22 cellular contexts compared by ENCODE assay signal in genomic region chr3:62090519-62090918, GRCh38.
DNase-seq lines count a peak whose midpoint lies in the region; ATAC-seq and TF ChIP-seq lines count a peak whose summit lies in the region.
"Had no signal": no experiment of that assay in that cellular context is flagged by ENCODE, and none has a peak within 500 bp of the region (broad histone marks: within the 10 kb centered on the region; RNA-seq: fewer than 3 reads in every experiment).

No MANE protein-coding gene starts in this region.

- H3K27ac ChIP-seq in heart left ventricle (peak overlapping the region in 10 of 12 donors; percentile 33 to 85 (median 73)), skeletal muscle tissue (ENCODE audit: low read depth, low read length) (peak overlapping the region; percentile 1)
- H3K27ac ChIP-seq: 22Rv1, BLaER1, C4-2B had no signal

- H3K4me1 ChIP-seq in heart left ventricle (peaks cover 0 to 49% (median 7%) of the 10 kb centered on the region in 12 donors), skeletal muscle tissue (ENCODE audit: control insufficient read depth in 3 of 3, insufficient read depth in 3 of 3, low read length in 3 of 3) (peaks cover 7 to 21% (median 8%) of the 10 kb centered on the region in 3 donors)
- H3K4me1 ChIP-seq: BLaER1, Caco-2 had no signal

- 63 to 75% (median 70%) methylated on average over 5 of the region's 5 CpGs for WGBS in heart left ventricle, 4 donors

- intact Hi-C loops in Right ventricle myocardium inferior (cut with DNase I) (no loop called here), cardiac septum (cut with DNase I) (loop anchor here (2.0 kb wide), 1 partner anchor 70 kb away; no protein-coding TSS in a partner anchor), heart left ventricle (cut with DNase I) (loop anchor here in 1 of 10 donors (10.0 kb wide), 1 partner anchor 94 kb away; no protein-coding TSS in a partner anchor), left cardiac atrium (cut with DNase I) (loop anchor here in 1 of 2 donors (10.0 kb wide), 1 partner anchor 74 kb away; no protein-coding TSS in a partner anchor), left ventricle myocardium superior (cut with micrococcal nuclease) (no loop called here)

- no peak for TF ChIP-seq POLR2A in heart left ventricle (IDR thresholded peaks at IDR 0.05)

- H3K4me3 ChIP-seq in heart left ventricle (peak overlapping the region in 1 of 12 donors; percentile 12), skeletal muscle tissue (ENCODE audit: low read length in 3 of 3) (no peak overlapping the region)
- H3K4me3 ChIP-seq: BLaER1, GM12878, GM23338 had no signal

- ATAC-seq in Right ventricle myocardium inferior (peak; percentile 41), heart left ventricle (peak in 3 of 4 donors; percentile 41 to 65 (median 57)), left cardiac atrium (no peak), left ventricle myocardium superior (peak; percentile 57), HG02973 (IDR thresholded peaks at IDR 0.05; ENCODE audit: unreplicated experiment) (no peak)
- ATAC-seq: CD8-positive, alpha-beta T cell; GM12878; GM23338; HCT116 had no signal

- H3K36me3 ChIP-seq in heart left ventricle (no peaks in the 10 kb centered on the region), skeletal muscle tissue (ENCODE audit: control insufficient read depth in 3 of 3, insufficient read depth in 3 of 3, low read length in 3 of 3) (no peaks in the 10 kb centered on the region)
- H3K36me3 ChIP-seq: BLaER1 had no signal

- H3K27me3 ChIP-seq in heart left ventricle: no peaks in the 10 kb centered on the region
- no peaks in the 10 kb centered on the region for H3K27me3 ChIP-seq in skeletal muscle tissue (ENCODE audit: control insufficient read depth in 3 of 3, insufficient read depth in 3 of 3, low read length in 3 of 3)
- H3K27me3 ChIP-seq: BLaER1 had no signal

- no peak for TF ChIP-seq CTCF in heart left ventricle (IDR thresholded peaks at IDR 0.05)

- H3K9me3 ChIP-seq in heart left ventricle: no peaks in the 10 kb centered on the region
- no peaks in the 10 kb centered on the region for H3K9me3 ChIP-seq in skeletal muscle tissue (ENCODE audit: control insufficient read depth in 3 of 3, low read length in 3 of 3)
- H3K9me3 ChIP-seq: BLaER1, Caco-2 had no signal

- DNase-seq in Right ventricle myocardium inferior (ENCODE audit: missing footprints) (no peak), cardiac septum (ENCODE audit: low spot score) (no peak), heart left ventricle (no peak), left cardiac atrium (no peak), left ventricle myocardium superior (no peak), kidney glomerular epithelial cell (lab: John Stamatoyannopoulos, UW) (no peak)
- DNase-seq: Caco-2; CD4-positive, CD25-positive, alpha-beta regulatory T cell; CD8-positive, alpha-beta T cell; DMS 273 treated with DMSO at 0.1 percent for 48 hours; DMS79; EL; GDM1; H9 had no signal

- no peak overlapping the region for H3K9ac ChIP-seq in skeletal muscle tissue (ENCODE audit: low read depth in 1 of 3, low read length in 3 of 3)
- H3K9ac ChIP-seq: BLaER1 had no signal

Comparison
In these comparisons a context has a peak if more than half of its experiments do, and no peak if none do; other contexts are left out.
1. ATAC-seq: peak in Right ventricle myocardium inferior (single experiment), heart left ventricle (3 of 4) and left ventricle myocardium superior (single experiment); none in left cardiac atrium (0 of 2) and HG02973 (single experiment).